Comparison of ENCODE assay signal across 13 cellular contexts in genomic region chr17:78995761-78996451, GRCh38. TPM values are rescaled to one million over a fixed set of nuclear protein-coding genes. Genes with fewer than 3 reads are reported as not detected.
A peak's percentile ranks its signal among the peaks of the same experiment; 100 is the strongest.
DNase-seq lines count a peak whose midpoint lies in the region; ATAC-seq and TF ChIP-seq lines count a peak whose summit lies in the region.
"Had no signal": no experiment of that assay in that cellular context is flagged by ENCODE, and none has a peak within 500 bp of the region (broad histone marks: within the 10 kb centered on the region; RNA-seq: fewer than 3 reads in every experiment).

No MANE protein-coding gene starts in this region.

- peak; percentile 80 for DNase-seq in LoVo (ENCODE audit: low spot score)
- DNase-seq in posterior cingulate gyrus = peak in 6 of 10 donors; percentile 52 to 92 (median 70)
- no peak for DNase-seq in DMS 273 treated with DMSO at 0.1 percent for 48 hours (lab: John Stamatoyannopoulos, UW)
- DNase-seq in activated T-cell treated with anti-CD3 and anti-CD28 coated beads, Interleukin-2, amount 50 U/mL, for 72 hours = no peak
- no peak for DNase-seq in dedifferentiated amniotic fluid mesenchymal stem cell (ENCODE audit: extremely low spot score)
- DNase-seq: CD4-positive, CD25-positive, alpha-beta regulatory T cell; mesenchymal stem cell; NCI-H1048; NK-92 treated with Interleukin-12 subunit alpha and Interleukin-12 subunit beta, amount 100 ng/mL, for 24 hours had no signal

- H3K27ac Mint-ChIP-seq in activated T-cell treated with anti-CD3 and anti-CD28 coated beads, Interleukin-2, amount 50 U/mL, for 72 hours = no peak overlapping the region

- H3K4me3 Mint-ChIP-seq in activated T-cell treated with anti-CD3 and anti-CD28 coated beads, Interleukin-2, amount 50 U/mL, for 72 hours = no peak overlapping the region
- H3K4me3 Mint-ChIP-seq: CD4-positive, CD25-positive, alpha-beta regulatory T cell had no signal

- no peak for TF ChIP-seq CTCF in C4-2B (conservative IDR thresholded peaks at IDR 0.05)

- intact Hi-C loops in posterior cingulate gyrus (cut with DNase I) = no loop called here

- peaks cover 2 to 15% of the 10 kb centered on the region in 2 donors for H3K36me3 Mint-ChIP-seq in activated T-cell treated with anti-CD3 and anti-CD28 coated beads, Interleukin-2, amount 50 U/mL, for 72 hours (ENCODE audit: insufficient read depth in 2 of 2)

- H3K9me3 Mint-ChIP-seq in activated T-cell treated with anti-CD3 and anti-CD28 coated beads, Interleukin-2, amount 50 U/mL, for 72 hours = no peaks in the 10 kb centered on the region
- H3K9me3 Mint-ChIP-seq: CD4-positive, CD25-positive, alpha-beta regulatory T cell had no signal

- ATAC-seq in esophagus mucosa (peak; percentile 58), HG02642 (IDR thresholded peaks at IDR 0.05; ENCODE audit: poor library complexity, unreplicated experiment) (no peak)
- ATAC-seq in activated T-cell treated with anti-CD3 and anti-CD28 coated beads, Interleukin-2, amount 50 U/mL, for 72 hours (replicated peaks in 1 of 2) = no peak

- H3K4me1 Mint-ChIP-seq in activated T-cell treated with anti-CD3 and anti-CD28 coated beads, Interleukin-2, amount 50 U/mL, for 72 hours (ENCODE audit: low read depth) = no peaks in the 10 kb centered on the region

- H3K27ac ChIP-seq in C4-2B = peak overlapping the region; percentile 89
- H3K27ac ChIP-seq: HL-60 had no signal

- no peaks in the 10 kb centered on the region for H3K27me3 Mint-ChIP-seq in activated T-cell treated with anti-CD3 and anti-CD28 coated beads, Interleukin-2, amount 50 U/mL, for 72 hours (ENCODE audit: low read depth)
- H3K27me3 Mint-ChIP-seq: CD4-positive, CD25-positive, alpha-beta regulatory T cell had no signal

RNA-seq across cellular contexts. Expression of gene CANT1, which starts 13.7 kb away (rescaled TPM):
- total RNA-seq in esophagus mucosa = 55.5 TPM
- 10 to 100 TPM; 52.9 to 58.1 TPM for total RNA-seq in activated T-cell treated with anti-CD3 and anti-CD28 coated beads, Interleukin-2, amount 50 U/mL, for 72 hours

RNA-seq across cellular contexts. Expression of gene LGALS3BP, which starts 16.2 kb away (rescaled TPM):
- 193 TPM for total RNA-seq in esophagus mucosa
- 10 to 100 TPM; 23.1 to 28.2 TPM for total RNA-seq in activated T-cell treated with anti-CD3 and anti-CD28 coated beads, Interleukin-2, amount 50 U/mL, for 72 hours

RNA-seq across cellular contexts. Expression of gene C1QTNF1, which starts 28.1 kb away (rescaled TPM):
- 4.1 TPM for total RNA-seq in esophagus mucosa
- total RNA-seq in activated T-cell treated with anti-CD3 and anti-CD28 coated beads, Interleukin-2, amount 50 U/mL, for 72 hours = under 1 TPM; 0.31 to 0.88 TPM
- total RNA-seq: CD4-positive, CD25-positive, alpha-beta regulatory T cell had no signal

Comparison
In these comparisons a context has a peak if more than half of its experiments do, and no peak if none do; other contexts are left out.
1. DNase-seq: peak in LoVo (single experiment) and posterior cingulate gyrus (6 of 10); none in DMS 273 treated with DMSO at 0.1 percent for 48 hours (single experiment), activated T-cell treated with anti-CD3 and anti-CD28 coated beads, Interleukin-2, amount 50 U/mL, for 72 hours (0 of 2) and dedifferentiated amniotic fluid mesenchymal stem cell (single experiment).